1 cellular context compared by ENCODE assay signal in the genomic region with DNA sequence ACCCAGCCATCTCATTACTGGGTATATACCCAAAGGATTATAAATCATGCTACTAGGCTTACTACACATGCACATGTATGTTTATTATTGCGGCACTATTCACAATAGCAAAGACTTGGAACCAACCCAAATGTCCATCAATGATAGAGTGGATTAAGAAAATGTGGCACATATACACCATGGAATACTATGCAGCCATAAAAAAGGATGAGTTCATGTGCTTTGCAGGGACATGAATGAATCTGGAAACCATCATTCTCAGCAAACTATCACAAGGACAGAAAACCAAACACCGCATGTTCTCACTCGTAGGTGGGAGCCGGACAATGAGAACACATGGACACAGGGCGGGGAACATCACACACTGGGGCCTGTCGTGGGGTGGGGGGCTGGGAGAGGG.
TF ChIP-seq lines count a peak whose summit lies in the region.

No MANE protein-coding gene starts in this region.

TF ChIP-seq in HEK293, 187 proteins besides CTCF, POLR2A, EP300 and RAD21 (continued from another document):
- TF ChIP-seq ZNF280D (tag by site-specific recombination; IDR thresholded peaks at IDR 0.05) (0 out of 2 replicates have a peak, but pooled peaks have one; percentile 15), ZNF146 (tag by site-specific recombination; IDR thresholded peaks at IDR 0.05) (peak; percentile 97)
